Comparison of ENCODE assay signal across 8 cellular contexts in genomic region chr9:35112257-35113020, GRCh38. TPM values are rescaled to one million over a fixed set of nuclear protein-coding genes. Genes with fewer than 3 reads are reported as not detected.
DNase-seq lines count a peak whose midpoint lies in the region; ATAC-seq and TF ChIP-seq lines count a peak whose summit lies in the region.

No MANE protein-coding gene starts in this region.

- H3K4me3 ChIP-seq in CD4-positive, alpha-beta memory T cell (ENCODE audit: low read length in 2 of 2): peak overlapping the region; percentile 47 to 54
- H3K4me3 ChIP-seq in Peyer's patch (no peak overlapping the region), epithelial cell of esophagus (ENCODE audit: low read length) (peak overlapping the region; percentile 36), neuron (ENCODE audit: low read length) (peak overlapping the region; percentile 29)

- DNase-seq in CD4-positive, alpha-beta memory T cell: no peak
- DNase-seq in Peyer's patch (no peak), epithelial cell of esophagus (ENCODE audit: low read depth) (peak; percentile 79), Ammon's horn (ENCODE audit: low spot score) (no peak), GM13977 (ENCODE audit: low spot score) (no peak)
- no peak for DNase-seq in stimulated activated CD4-positive, alpha-beta T cell treated with anti-CD3 and anti-CD28 coated beads, Interleukin-4, amount 100 ng/mL, for 4 hours

- H3K27ac Mint-ChIP-seq in CD4-positive, alpha-beta memory T cell: peak overlapping the region; percentile 83 to 96 (median 91)

- TF ChIP-seq POLR2A in Peyer's patch (IDR thresholded peaks at IDR 0.05): no peak

- POLR2A ChIA-PET in CD4-positive, alpha-beta memory T cell (lab: Charles Lee; ENCODE audit: partially characterized antibody): interaction anchor here (1.0 to 3.4 kb wide), 6 partner anchors 11 to 537 kb away, joined by 3 to 38 read pairs (median 18); partner anchors contain the start of genes FANCG, PIGO, STOML2 and VCP

- ATAC-seq in HG02970 (IDR thresholded peaks at IDR 0.05; ENCODE audit: low FRiP score, unreplicated experiment): no peak

- H3K36me3 Mint-ChIP-seq in CD4-positive, alpha-beta memory T cell: peaks cover 0 to 4% of the 10 kb centered on the region in 2 donors

- no peaks in the 10 kb centered on the region for H3K9me3 Mint-ChIP-seq in CD4-positive, alpha-beta memory T cell

- peaks cover 61% of the 10 kb centered on the region for H3K4me1 ChIP-seq in CD4-positive, alpha-beta memory T cell (ENCODE audit: insufficient read depth, low read length)
- peaks cover 0 to 55% (median 17%) of the 10 kb centered on the region in 4 donors for H3K4me1 ChIP-seq in Peyer's patch
- peaks cover 48% of the 10 kb centered on the region for H3K4me1 ChIP-seq in neuron (ENCODE audit: insufficient read depth, low read length)

- no peak overlapping the region for H2AFZ ChIP-seq in neuron (ENCODE audit: low read depth, low read length)

- no peaks in the 10 kb centered on the region for H3K27me3 ChIP-seq in CD4-positive, alpha-beta memory T cell (ENCODE audit: insufficient read depth, low read length)
- no peaks in the 10 kb centered on the region for H3K27me3 ChIP-seq in Peyer's patch
- H3K27me3 ChIP-seq in neuron (ENCODE audit: insufficient read depth, low read length): no peaks in the 10 kb centered on the region

- CTCF ChIA-PET in CD4-positive, alpha-beta memory T cell (lab: Charles Lee; ENCODE audit: partially characterized antibody): interaction anchor here (1.0 to 2.7 kb wide), 3 partner anchors 9 to 40 kb away, joined by 5 to 18 read pairs (median 5); partner anchors contain the start of genes PIGO, STOML2 and VCP

- H3K4me1 Mint-ChIP-seq in CD4-positive, alpha-beta memory T cell: peaks cover 46 to 71% (median 53%) of the 10 kb centered on the region in 4 donors

- no peaks in the 10 kb centered on the region for H3K9me3 ChIP-seq in CD4-positive, alpha-beta memory T cell (ENCODE audit: control insufficient read depth in 1 of 2, low read length in 2 of 2)
- H3K9me3 ChIP-seq in Peyer's patch: no peaks in the 10 kb centered on the region
- no peaks in the 10 kb centered on the region for H3K9me3 ChIP-seq in neuron (ENCODE audit: low read length)

- H3K27ac ChIP-seq in CD4-positive, alpha-beta memory T cell (ENCODE audit: low read depth, low read length): peak overlapping the region; percentile 58
- peak overlapping the region; percentile 69 to 91 (median 77) for H3K27ac ChIP-seq in Peyer's patch

- TF ChIP-seq CTCF in Peyer's patch (IDR thresholded peaks at IDR 0.05): no peak
- no peak for TF ChIP-seq CTCF in epithelial cell of esophagus (IDR thresholded peaks at IDR 0.05; ENCODE audit: insufficient read depth, low read depth, low read length, missing control alignments)
- no peak for TF ChIP-seq CTCF in GM13977 (IDR thresholded peaks at IDR 0.05; ENCODE audit: extremely low read depth, insufficient read depth, missing control alignments)

- in situ Hi-C loops in GM13977 (cut with MboI; ENCODE audit: low pct_unique_long_range_greater_than_20kb, low sequenced_read_pairs, unreplicated experiment): no loop called here

- peak overlapping the region in 7 of 8 donors; percentile 75 to 94 (median 81) for H3K4me3 Mint-ChIP-seq in CD4-positive, alpha-beta memory T cell

- intact Hi-C loops in CD4-positive, alpha-beta memory T cell (cut with micrococcal nuclease): loop anchor here (5.0 kb wide), 2 partner anchors 545 to 635 kb away; partner anchors contain the start of genes CCDC107, GBA2, RGP1 and RMRP

- H3K27me3 Mint-ChIP-seq in CD4-positive, alpha-beta memory T cell: no peaks in the 10 kb centered on the region

- H3K36me3 ChIP-seq in CD4-positive, alpha-beta memory T cell (ENCODE audit: insufficient read depth, low read length): peaks cover 7% of the 10 kb centered on the region
- H3K36me3 ChIP-seq in Peyer's patch (peaks cover 0 to 13% (median 0%) of the 10 kb centered on the region in 3 donors), neuron (ENCODE audit: insufficient read depth, low read length) (peaks cover 15% of the 10 kb centered on the region)

RNA-seq across cellular contexts. Expression of gene ATOSB, which starts 3.2 kb away (rescaled TPM):
- total RNA-seq in CD4-positive, alpha-beta memory T cell: 1 to 10 TPM; 8.6 to 9.1 TPM
- 10 to 100 TPM in 1 of 2 donors, 1 to 10 TPM in 1; 3.7 to 10.1 TPM for polyA plus RNA-seq in CD4-positive, alpha-beta memory T cell
- 10 to 100 TPM in 3 of 4 donors, 1 to 10 TPM in 1; 4.1 to 31.5 (median 22.6) TPM for total RNA-seq in Peyer's patch

RNA-seq across cellular contexts. Expression of gene STOML2, which starts 9.5 kb away (rescaled TPM):
- 10 to 100 TPM; 42.9 to 45.3 TPM for total RNA-seq in CD4-positive, alpha-beta memory T cell
- 100 to 1,000 TPM in 1 of 2 donors, 10 to 100 TPM in 1; 92.4 to 140 TPM for polyA plus RNA-seq in CD4-positive, alpha-beta memory T cell
- 100 to 1,000 TPM in 1 of 4 donors, 10 to 100 TPM in 3; 54.1 to 104 (median 88.7) TPM for total RNA-seq in Peyer's patch

RNA-seq across cellular contexts. Expression of gene PIGO, which starts 16.0 kb away (rescaled TPM):
- total RNA-seq in CD4-positive, alpha-beta memory T cell: 10 to 100 TPM; 23.4 to 29.7 TPM
- polyA plus RNA-seq in CD4-positive, alpha-beta memory T cell: 10 to 100 TPM; 17.9 to 25.2 TPM
- 10 to 100 TPM; 14.9 to 30.5 (median 27.0) TPM for total RNA-seq in Peyer's patch

RNA-seq across cellular contexts. Expression of gene FANCG, which starts 32.7 kb away (rescaled TPM):
- total RNA-seq in CD4-positive, alpha-beta memory T cell: 10 to 100 TPM; 24.0 to 27.9 TPM
- polyA plus RNA-seq in CD4-positive, alpha-beta memory T cell: 10 to 100 TPM in 1 of 2 donors, 1 to 10 TPM in 1; 2.9 to 12.5 TPM
- total RNA-seq in Peyer's patch: 10 to 100 TPM; 14.4 to 40.4 (median 22.2) TPM

RNA-seq across cellular contexts. Expression of gene VCP, which starts 40.0 kb away (rescaled TPM):
- total RNA-seq in CD4-positive, alpha-beta memory T cell: 100 to 1,000 TPM; 156 to 157 TPM
- polyA plus RNA-seq in CD4-positive, alpha-beta memory T cell: 100 to 1,000 TPM; 195 to 206 TPM
- 100 to 1,000 TPM; 124 to 244 (median 150) TPM for total RNA-seq in Peyer's patch

Comparison
In these comparisons a context has a peak if more than half of its experiments do, and no peak if none do; other contexts are left out.
1. H3K4me3 ChIP-seq: peak in CD4-positive, alpha-beta memory T cell (2 of 2), epithelial cell of esophagus (single experiment) and neuron (single experiment); none in Peyer's patch (0 of 4).